Comparison of ENCODE assay signal across 9 cellular contexts in the genomic region with DNA sequence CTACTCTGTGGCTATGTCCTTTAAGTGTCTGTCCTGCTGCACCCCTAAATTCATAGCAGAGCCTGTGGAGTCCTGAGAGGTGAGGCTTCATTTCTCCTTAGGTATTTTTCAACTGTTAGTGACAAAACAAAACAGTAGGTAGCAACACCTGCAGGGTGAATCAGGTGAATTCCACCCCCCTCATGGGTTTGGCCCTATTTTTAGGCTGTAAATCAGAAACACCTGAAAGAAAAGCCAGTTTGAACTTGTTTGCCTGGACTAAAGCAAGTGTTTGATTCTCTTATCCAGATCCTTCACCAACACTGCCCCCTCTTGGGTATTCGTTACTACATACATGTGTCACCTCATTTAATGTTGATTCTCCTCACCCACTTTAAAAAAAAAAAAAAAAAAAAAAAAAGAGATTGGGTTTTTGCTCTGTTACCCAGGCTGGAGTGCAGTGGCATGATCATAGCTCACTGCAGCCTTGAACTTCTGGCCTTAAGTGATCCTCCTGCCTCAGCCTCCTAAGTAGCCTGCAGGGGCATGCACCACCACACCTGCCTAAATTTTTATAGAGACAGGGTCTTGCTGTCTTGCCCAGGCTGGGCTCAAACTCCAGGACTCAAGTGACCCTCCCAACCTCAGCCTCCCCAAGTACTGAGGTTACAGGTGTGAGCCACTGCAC. TPM values are rescaled to one million over a fixed set of nuclear protein-coding genes. Genes with fewer than 3 reads are reported as not detected.
DNase-seq lines count a peak whose midpoint lies in the region; ATAC-seq, FAIRE-seq and TF ChIP-seq lines count a peak whose summit lies in the region.
"Had no signal": no experiment of that assay in that cellular context is flagged by ENCODE, and none has a peak within 500 bp of the region (broad histone marks: within the 10 kb centered on the region; RNA-seq: fewer than 3 reads in every experiment).

No MANE protein-coding gene starts in this region.

- no peaks in the 10 kb centered on the region for H4K20me1 ChIP-seq in KMS-11 (ENCODE audit: insufficient read depth)

- no peak overlapping the region; the same call in 1 of the 2 replicates for H3K4me2 ChIP-seq in KMS-11

- TF ChIP-seq EP300 in transverse colon (IDR thresholded peaks at IDR 0.05; ENCODE audit: low read depth): no peak

- H3K36me3 ChIP-seq in KMS-11 (ENCODE audit: insufficient read depth) (no peaks in the 10 kb centered on the region), ascending aorta (no peaks in the 10 kb centered on the region), transverse colon (no peaks in the 10 kb centered on the region)

- H3K79me2 ChIP-seq in KMS-11 (ENCODE audit: insufficient read depth, low read depth): no peaks in the 10 kb centered on the region

- H3K27me3 ChIP-seq in KMS-11 (ENCODE audit: insufficient read depth, low read depth) (no peaks in the 10 kb centered on the region), ascending aorta (no peaks in the 10 kb centered on the region), transverse colon (no peaks in the 10 kb centered on the region)

- TF ChIP-seq POLR2A in transverse colon (IDR thresholded peaks at IDR 0.05): no peak

- H3K4me1 ChIP-seq in KMS-11 (ENCODE audit: low read depth, poor library complexity, severe bottlenecking): peaks cover 5% of the 10 kb centered on the region
- H3K4me1 ChIP-seq in ascending aorta: no peaks in the 10 kb centered on the region
- H3K4me1 ChIP-seq in transverse colon: peaks cover 0 to 22% (median 6%) of the 10 kb centered on the region in 4 donors

- no peak overlapping the region for H3K9ac ChIP-seq in KMS-11

- H3K27ac ChIP-seq in KMS-11: no peak overlapping the region
- H3K27ac ChIP-seq in ascending aorta: no peak overlapping the region
- H3K27ac ChIP-seq in transverse colon: no peak overlapping the region

- ATAC-seq in GM19023 (IDR thresholded peaks at IDR 0.05; ENCODE audit: unreplicated experiment) (peak; percentile 58), HG03342 (IDR thresholded peaks at IDR 0.05; ENCODE audit: unreplicated experiment) (no peak)

- FAIRE-seq in RCC 7860 (lab: Jason Lieb, UNC) (no peak), islet of Langerhans (lab: Jason Lieb, UNC) (peak; percentile 88)

- intact Hi-C loops in ascending aorta (cut with DNase I) (loop anchor here (1.0 to 2.0 kb wide), 3 partner anchors 159 to 217 kb away; a partner anchor contains a TSS), transverse colon (cut with DNase I; ENCODE audit: low total_unique reads) (loop anchor here (5.0 kb wide), 1 partner anchor 1042 kb away; no protein-coding TSS in a partner anchor)

- peak; percentile 48 for TF ChIP-seq CTCF in KMS-11 (conservative IDR thresholded peaks at IDR 0.05; ENCODE audit: low read depth, low read length)
- peak; percentile 25 to 56 (median 29) for TF ChIP-seq CTCF in ascending aorta (IDR thresholded peaks at IDR 0.05)
- peak; percentile 34 to 58 (median 36) for TF ChIP-seq CTCF in transverse colon (IDR thresholded peaks at IDR 0.05)

- WGBS in transverse colon (ENCODE audit: low coverage in 1 of 2), 2 donors: 0 to 11% methylated on average over 1 of the region's 1 CpG

- H3K4me3 ChIP-seq in KMS-11 (IDR thresholded peaks at IDR 0.05; ENCODE audit: insufficient read depth, low read depth, low read length) (no peak overlapping the region), ascending aorta (no peak overlapping the region), transverse colon (no peak overlapping the region)

- in situ Hi-C loops in transverse colon (cut with MboI; ENCODE audit: low pct_ligation_motif_present in 1 of 4, low pct_unique_long_range_greater_than_20kb in 1 of 4, low sequenced_read_pairs in 3 of 4): loop anchor here (10.0 to 25.0 kb wide), 3 partner anchors 165 to 1057 kb away; no protein-coding TSS in a partner anchor

- H3K9me3 ChIP-seq in ascending aorta: no peaks in the 10 kb centered on the region
- H3K9me3 ChIP-seq in transverse colon: no peaks in the 10 kb centered on the region

- H2AFZ ChIP-seq in KMS-11 (ENCODE audit: low read depth): peak overlapping the region; percentile 40; the same call in 1 of the 2 replicates

- DNase-seq in COLO829 (ENCODE audit: low spot score) (peak; percentile 65), RCC 7860 (ENCODE audit: low spot score) (peak; percentile 16), ascending aorta (ENCODE audit: low spot score in 2 of 2) (peak in 1 of 2 donors; percentile 68), transverse colon (peak; percentile 36)

RNA-seq across cellular contexts. Expression of a gene that starts 10.3 kb away (rescaled TPM):
- total RNA-seq in ascending aorta (not detected), transverse colon (not detected)
- total RNA-seq: activated CD8-positive, alpha-beta memory T cell treated with anti-CD3 and anti-CD28 coated beads for 36 hours had no signal

RNA-seq across cellular contexts. Expression of a gene that starts 18.5 kb away (rescaled TPM):
- 8.4 TPM for total RNA-seq in ascending aorta
- 10 to 100 TPM; 11.5 to 24.7 (median 13.4) TPM for total RNA-seq in transverse colon
